8 cellular contexts compared by ENCODE assay signal in the genomic region with DNA sequence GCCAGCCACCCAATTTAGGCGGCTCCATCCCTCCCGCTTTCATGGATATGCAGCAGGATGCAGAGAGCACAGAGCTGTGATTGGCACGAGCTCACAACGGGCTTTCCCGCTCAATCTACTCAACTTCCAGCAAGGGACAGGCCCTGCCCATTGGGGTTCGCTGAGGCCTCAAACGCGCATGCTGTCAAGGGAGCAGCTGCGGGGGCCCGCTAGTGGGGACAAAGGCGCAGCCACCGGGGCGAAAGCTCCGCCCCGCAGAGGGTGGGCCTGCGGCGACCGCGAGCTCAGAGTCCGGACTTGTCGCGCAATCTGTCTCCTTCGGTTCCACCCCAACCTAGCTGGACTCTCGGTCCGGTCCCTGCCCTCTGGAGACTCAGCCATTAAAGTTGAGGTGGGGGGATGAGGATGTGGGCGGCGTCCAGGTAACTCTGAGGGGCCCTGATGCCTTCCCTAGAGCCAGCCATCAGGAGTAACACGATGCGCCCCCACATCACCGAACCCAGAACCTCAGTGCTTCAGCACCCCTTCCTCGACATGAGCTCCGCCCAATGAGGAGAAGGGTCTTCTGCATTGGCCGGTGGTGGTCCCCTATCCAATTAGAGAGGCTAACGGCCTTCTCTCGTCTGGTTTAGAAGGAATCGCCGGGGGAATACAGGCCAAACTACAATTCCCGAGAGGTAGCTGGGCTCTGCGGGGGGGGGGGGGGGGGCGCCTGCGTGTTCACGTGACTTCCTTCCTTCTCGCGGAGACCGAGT. TPM values are rescaled to one million over a fixed set of nuclear protein-coding genes. Genes with fewer than 3 reads are reported as not detected.
DNase-seq lines count a peak whose midpoint lies in the region; ATAC-seq and TF ChIP-seq lines count a peak whose summit lies in the region.

No MANE protein-coding gene starts in this region.

- no peak for TF ChIP-seq CTCF in AG09309 (IDR thresholded peaks at IDR 0.05; ENCODE audit: control insufficient read depth, insufficient read depth, low read depth, low read length, missing control alignments)
- peak in 42 of 56 donors; percentile 10 to 54 (median 34) for TF ChIP-seq CTCF in dorsolateral prefrontal cortex (IDR thresholded peaks at IDR 0.05 in 54 of 56, conservative IDR thresholded peaks at IDR 0.05 in 2 of 56; ENCODE audit: low read depth in 1 of 56, partially characterized antibody in 56 of 56)
- TF ChIP-seq CTCF in lower leg skin (IDR thresholded peaks at IDR 0.05) = peak in 1 of 3 donors; percentile 20

- ATAC-seq in HG03175 (IDR thresholded peaks at IDR 0.05; ENCODE audit: unreplicated experiment) = peak; percentile 56

- 1 to 2% methylated on average over 30 to 35 of the region's 45 CpGs for WGBS in lower leg skin, 2 donors

- TF ChIP-seq POLR2A in GM18951 (IDR thresholded peaks at IDR 0.05; ENCODE audit: extremely low read depth, insufficient read depth, insufficient read length) (peak; percentile 79), lower leg skin (IDR thresholded peaks at IDR 0.05) (peak in 1 of 2 donors; percentile 25)

- H3K27ac ChIP-seq in dorsolateral prefrontal cortex = peak overlapping the region; percentile 91 to 100 (median 99)

- peak overlapping the region; percentile 53 for H3K4me3 ChIP-seq in AG09309 (ENCODE audit: control insufficient read depth, low read depth, low read length)
- peak overlapping the region; percentile 58 to 97 (median 80) for H3K4me3 ChIP-seq in dorsolateral prefrontal cortex
- peak overlapping the region; percentile 45 for H3K4me3 ChIP-seq in lower leg skin (ENCODE audit: low read depth, poor library complexity, severe bottlenecking)

- DNase-seq in AG09309 (ENCODE audit: low read depth) (no peak), NCI-H524 (lab: John Stamatoyannopoulos, UW) (peak; percentile 87 to 98), dorsolateral prefrontal cortex (peak; percentile 87 to 97 (median 96)), lower leg skin (ENCODE audit: low spot score in 2 of 2) (peak; percentile 84 to 97)
- peak; percentile 90 to 93 for DNase-seq in activated CD4-positive, alpha-beta T cell treated with anti-CD3 and anti-CD28 coated beads, Interleukin-2, amount 50 U/mL, for 48 hours
- peak; percentile 77 to 86 for DNase-seq in stimulated activated CD4-positive, alpha-beta T cell treated with anti-CD3 and anti-CD28 coated beads, Interleukin-4, amount 100 ng/mL, for 48 hours (ENCODE audit: low read depth in 2 of 2)

- in situ Hi-C loops in GM18951 (cut with MboI; ENCODE audit: low sequenced_read_pairs, unreplicated experiment) = no loop called here

- H3K27me3 ChIP-seq in dorsolateral prefrontal cortex = no peaks in the 10 kb centered on the region

- intact Hi-C loops in dorsolateral prefrontal cortex (cut with DNase I) = loop anchor here (2.0 to 10.0 kb wide), 5 partner anchors 62 to 230 kb away; a partner anchor contains a TSS
- intact Hi-C loops in lower leg skin (cut with DNase I; ENCODE audit: low total_unique reads) = loop anchor here (10.0 kb wide), 1 partner anchor 150 kb away; a partner anchor contains a TSS

RNA-seq across cellular contexts. Expression of a gene that starts 0.5 kb away (rescaled TPM):
- total RNA-seq in dorsolateral prefrontal cortex = 10 to 100 TPM; 30.0 to 60.4 (median 40.8) TPM
- total RNA-seq in lower leg skin = 10 to 100 TPM; 28.2 to 49.2 (median 31.9) TPM
